19 cellular contexts compared by ENCODE assay signal in genomic region chr7:132311747-132312146, GRCh38.
DNase-seq lines count a peak whose midpoint lies in the region; TF ChIP-seq lines count a peak whose summit lies in the region.
"Had no signal": no experiment of that assay in that cellular context is flagged by ENCODE, and none has a peak within 500 bp of the region (broad histone marks: within the 10 kb centered on the region; RNA-seq: fewer than 3 reads in every experiment).

No MANE protein-coding gene starts in this region.

- H2AFZ ChIP-seq in Karpas-422 (ENCODE audit: low read length), result no peak overlapping the region

- H3K9me2 ChIP-seq in Karpas-422 (replicated peaks; ENCODE audit: insufficient read depth, low read length), result no peaks in the 10 kb centered on the region

- peaks cover 5% of the 10 kb centered on the region for H3K9me3 Mint-ChIP-seq in neural crest cell
- peaks cover under 1% of the 10 kb centered on the region for H3K9me3 Mint-ChIP-seq in activated naive CD4-positive, alpha-beta T cell treated with anti-CD3 and anti-CD28 coated beads, Interleukin-2, amount 10 ng/mL, durations not matched to agents 7 days and 5 days

- CTCF ChIA-PET in activated naive CD4-positive, alpha-beta T cell treated with anti-CD3 and anti-CD28 coated beads, Interleukin-2, amount 10 ng/mL, durations not matched to agents 7 days and 5 days (lab: Charles Lee), result interaction anchor here (1.3 kb wide), 1 partner anchor 269 kb away, joined by 5 read pairs; no protein-coding TSS in a partner anchor

- H3K9ac ChIP-seq in Karpas-422 (ENCODE audit: low read length), result no peak overlapping the region

- H3K79me2 ChIP-seq in Karpas-422 (ENCODE audit: low read length), result no peaks in the 10 kb centered on the region

- H3K9me3 ChIP-seq in SJCRH30 (replicated peaks) (no peaks in the 10 kb centered on the region), uterus (no peaks in the 10 kb centered on the region), Karpas-422 (ENCODE audit: low read length) (no peaks in the 10 kb centered on the region)
- H3K9me3 ChIP-seq: SJSA1 had no signal

- no peak overlapping the region for H3K4me3 ChIP-seq in SJCRH30
- no peak overlapping the region for H3K4me3 ChIP-seq in uterus
- H3K4me3 ChIP-seq in Karpas-422 (ENCODE audit: low read length), result no peak overlapping the region
- H3K4me3 ChIP-seq: SJSA1 had no signal

- H3K36me3 ChIP-seq in SJCRH30 (no peaks in the 10 kb centered on the region), uterus (no peaks in the 10 kb centered on the region), Karpas-422 (ENCODE audit: insufficient read depth, low read length) (no peaks in the 10 kb centered on the region)
- H3K36me3 ChIP-seq: SJSA1 had no signal

- H3K36me3 Mint-ChIP-seq in neural crest cell (ENCODE audit: low read depth), result peaks cover 1% of the 10 kb centered on the region
- peaks cover under 1% of the 10 kb centered on the region for H3K36me3 Mint-ChIP-seq in activated naive CD4-positive, alpha-beta T cell treated with anti-CD3 and anti-CD28 coated beads, Interleukin-2, amount 10 ng/mL, durations not matched to agents 7 days and 5 days

- H3K4me2 ChIP-seq in Karpas-422 (ENCODE audit: low read depth, low read length, poor library complexity, severe bottlenecking), result no peak overlapping the region

- no peaks in the 10 kb centered on the region for H4K20me1 ChIP-seq in Karpas-422 (ENCODE audit: insufficient read depth, low read depth, low read length)

- peak overlapping the region; percentile 16 for H3K4me3 Mint-ChIP-seq in neural crest cell
- no peak overlapping the region for H3K4me3 Mint-ChIP-seq in activated naive CD4-positive, alpha-beta T cell treated with anti-CD3 and anti-CD28 coated beads, Interleukin-2, amount 10 ng/mL, durations not matched to agents 7 days and 5 days

- H3K27ac ChIP-seq in SJCRH30 (peak overlapping the region; percentile 82), uterus (no peak overlapping the region), Karpas-422 (ENCODE audit: low read length) (no peak overlapping the region)
- H3K27ac ChIP-seq: SJSA1 had no signal

- no peak for TF ChIP-seq POLR2A in uterus (IDR thresholded peaks at IDR 0.05)

- H3K4me1 ChIP-seq in SJCRH30 (peaks cover 42% of the 10 kb centered on the region), uterus (no peaks in the 10 kb centered on the region), Karpas-422 (ENCODE audit: low read length) (no peaks in the 10 kb centered on the region)
- H3K4me1 ChIP-seq: SJSA1 had no signal

- H3K27ac Mint-ChIP-seq in neural crest cell (ENCODE audit: unreplicated experiment), result peak overlapping the region; percentile 85
- no peak overlapping the region for H3K27ac Mint-ChIP-seq in activated naive CD4-positive, alpha-beta T cell treated with anti-CD3 and anti-CD28 coated beads, Interleukin-2, amount 10 ng/mL, durations not matched to agents 7 days and 5 days

- TF ChIP-seq CTCF in neural crest cell (conservative IDR thresholded peaks at IDR 0.05) (no peak), uterus (IDR thresholded peaks at IDR 0.05) (no peak)

- peaks cover 52% of the 10 kb centered on the region for H3K4me1 Mint-ChIP-seq in neural crest cell
- H3K4me1 Mint-ChIP-seq in activated naive CD4-positive, alpha-beta T cell treated with anti-CD3 and anti-CD28 coated beads, Interleukin-2, amount 10 ng/mL, durations not matched to agents 7 days and 5 days, result peaks cover 21% of the 10 kb centered on the region

- H3K27me3 ChIP-seq in SJCRH30, result no peaks in the 10 kb centered on the region
- no peaks in the 10 kb centered on the region for H3K27me3 ChIP-seq in uterus
- H3K27me3 ChIP-seq in Karpas-422 (ENCODE audit: low read length), result no peaks in the 10 kb centered on the region
- H3K27me3 ChIP-seq: SJSA1 had no signal

- DNase-seq in SJCRH30 (peak; percentile 95 to 98), ecto neural progenitor cell (ENCODE audit: low spot score) (peak; percentile 66), neural crest cell (ENCODE audit: low read depth, low spot score) (peak; percentile 49), uterus (no peak), AML-193 (lab: John Stamatoyannopoulos, UW) (no peak), Karpas-422 (no peak)
- no peak for DNase-seq in activated naive CD4-positive, alpha-beta T cell treated with anti-CD3 and anti-CD28 coated beads, Interleukin-2, amount 10 ng/mL, durations not matched to agents 7 days and 5 days
- DNase-seq: DMS153; Kasumi-1; NCI-H1092 treated with DMSO at 0.1 percent for 48 hours; NCI-H1436 treated with DMSO at 0.1 percent for 48 hours; NCI-H187 treated with DMSO at 0.1 percent for 48 hours; NCI-H2171 treated with DMSO at 0.1 percent for 48 hours; NCI-H446; NCI-H524 treated with DMSO at 0.1 percent for 48 hours; NCI-H774; NK-92 treated with Interleukin-12 subunit alpha and Interleukin-12 subunit beta, amount 100 ng/mL, for 24 hours; PC-3 had no signal

- H3K27me3 Mint-ChIP-seq in neural crest cell (ENCODE audit: low read depth), result peaks cover 5% of the 10 kb centered on the region
- peaks cover 53% of the 10 kb centered on the region for H3K27me3 Mint-ChIP-seq in activated naive CD4-positive, alpha-beta T cell treated with anti-CD3 and anti-CD28 coated beads, Interleukin-2, amount 10 ng/mL, durations not matched to agents 7 days and 5 days

- intact Hi-C loops in uterus (cut with DNase I; ENCODE audit: low total_unique reads), result no loop called here

Comparison
In these comparisons a context has a peak if more than half of its experiments do, and no peak if none do; other contexts are left out.
1. DNase-seq: peak in SJCRH30 (2 of 2), ecto neural progenitor cell (single experiment) and neural crest cell (single experiment); none in activated naive CD4-positive, alpha-beta T cell treated with anti-CD3 and anti-CD28 coated beads, Interleukin-2, amount 10 ng/mL, durations not matched to agents 7 days and 5 days (single experiment), uterus (0 of 2), AML-193 (0 of 2) and Karpas-422 (single experiment).